ENCODE assay signal across 8 cellular contexts in the genomic region with DNA sequence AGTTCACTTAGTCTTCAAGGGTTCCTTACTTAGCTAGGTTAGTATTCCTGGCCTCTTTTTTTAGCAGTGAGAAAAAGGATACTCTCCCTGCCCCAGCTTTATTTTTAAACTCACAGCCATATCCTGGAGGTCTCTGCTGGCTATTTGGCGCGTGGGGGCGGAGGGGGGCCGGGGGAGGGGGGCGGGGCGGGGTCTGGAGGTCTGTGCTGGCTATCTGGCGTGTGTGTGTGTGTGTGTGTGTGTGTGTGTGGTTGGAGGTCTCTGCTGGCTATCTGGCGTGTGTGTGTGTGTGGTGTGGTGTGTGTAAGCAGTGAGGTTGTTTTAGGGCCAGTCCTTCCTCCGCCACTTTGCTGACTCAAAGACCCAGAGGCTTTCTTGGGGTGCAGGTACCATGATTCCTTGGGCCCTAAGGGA. TPM values are rescaled to one million over a fixed set of nuclear protein-coding genes. Genes with fewer than 3 reads are reported as not detected.
DNase-seq lines count a peak whose midpoint lies in the region; ATAC-seq and TF ChIP-seq lines count a peak whose summit lies in the region.

No MANE protein-coding gene starts in this region.

- H3K36me3 Mint-ChIP-seq in activated CD8-positive, alpha-beta T cell treated with anti-CD3 and anti-CD28 coated beads for 36 hours (ENCODE audit: low read depth), result no peaks in the 10 kb centered on the region

- 0 to 3% methylated on average over 8 to 9 of the region's 9 CpGs for WGBS in heart right ventricle, 2 donors

- ATAC-seq in activated CD8-positive, alpha-beta T cell treated with anti-CD3 and anti-CD28 coated beads for 36 hours, result no peak
- peak; percentile 16 to 81 (median 62) for ATAC-seq in heart right ventricle
- peak; percentile 16 for ATAC-seq in sciatic nerve

- POLR2A ChIA-PET in activated CD8-positive, alpha-beta T cell treated with anti-CD3 and anti-CD28 coated beads for 36 hours (lab: Charles Lee), result no interaction called here

- H3K27me3 ChIP-seq in heart right ventricle, result peaks cover 0 to 27% (median 0%) of the 10 kb centered on the region in 7 donors

- H3K4me1 ChIP-seq in heart right ventricle, result peaks cover 0 to 13% (median 4%) of the 10 kb centered on the region in 9 donors

- no peak for TF ChIP-seq CTCF in activated CD8-positive, alpha-beta T cell treated with anti-CD3 and anti-CD28 coated beads for 36 hours (IDR thresholded peaks at IDR 0.05)
- TF ChIP-seq CTCF in heart right ventricle (IDR thresholded peaks at IDR 0.05), result no peak

- peak overlapping the region; percentile 15 to 66 (median 54) for H3K4me3 ChIP-seq in heart right ventricle

- H3K4me3 Mint-ChIP-seq in activated CD8-positive, alpha-beta T cell treated with anti-CD3 and anti-CD28 coated beads for 36 hours, result peak overlapping the region; percentile 25

- intact Hi-C loops in activated CD8-positive, alpha-beta T cell treated with anti-CD3 and anti-CD28 coated beads for 36 hours (cut with micrococcal nuclease), result no loop called here
- intact Hi-C loops in heart right ventricle (cut with DNase I) (no loop called here), sciatic nerve (cut with DNase I) (no loop called here)

- H3K36me3 ChIP-seq in heart right ventricle, result no peaks in the 10 kb centered on the region

- no peaks in the 10 kb centered on the region for H3K9me3 Mint-ChIP-seq in activated CD8-positive, alpha-beta T cell treated with anti-CD3 and anti-CD28 coated beads for 36 hours

- CTCF ChIA-PET in activated CD8-positive, alpha-beta T cell treated with anti-CD3 and anti-CD28 coated beads for 36 hours (lab: Charles Lee), result no interaction called here

- H3K27me3 Mint-ChIP-seq in activated CD8-positive, alpha-beta T cell treated with anti-CD3 and anti-CD28 coated beads for 36 hours, result peaks cover 28% of the 10 kb centered on the region

- no peak overlapping the region for H3K27ac Mint-ChIP-seq in activated CD8-positive, alpha-beta T cell treated with anti-CD3 and anti-CD28 coated beads for 36 hours

- H3K27ac ChIP-seq in heart right ventricle, result peak overlapping the region; percentile 62 to 88 (median 80)

- H3K9me3 ChIP-seq in heart right ventricle, result no peaks in the 10 kb centered on the region

- DNase-seq in H4 (ENCODE audit: low spot score), result peak; percentile 42
- DNase-seq in activated CD8-positive, alpha-beta T cell treated with anti-CD3 and anti-CD28 coated beads for 36 hours, result no peak
- DNase-seq in heart right ventricle, result peak in 1 of 2 donors; percentile 12
- no peak for DNase-seq in sciatic nerve (ENCODE audit: low spot score)
- no peak for DNase-seq in SHP77 treated with DMSO at 0.1 percent for 48 hours (lab: John Stamatoyannopoulos, UW)
- DNase-seq in T1000 (lab: John Stamatoyannopoulos, UW), result no peak
- DNase-seq in RKO (ENCODE audit: low spot score), result no peak
- DNase-seq in cerebellar cortex (ENCODE audit: low spot score), result no peak

- peaks cover 3% of the 10 kb centered on the region for H3K4me1 Mint-ChIP-seq in activated CD8-positive, alpha-beta T cell treated with anti-CD3 and anti-CD28 coated beads for 36 hours (ENCODE audit: low read depth)

RNA-seq across cellular contexts. Expression of gene PLAAT1, which starts 0.6 kb away (rescaled TPM):
- 9.9 and 11.6 TPM in 2 replicates for total RNA-seq in H4 (2014; rRNA removed; shearing (Covaris generic))
- total RNA-seq in activated CD8-positive, alpha-beta T cell treated with anti-CD3 and anti-CD28 coated beads for 36 hours, result not detected
- 10 to 100 TPM in 2 of 10 donors, 1 to 10 TPM in 8; 4.5 to 11.3 (median 7.7) TPM for total RNA-seq in heart right ventricle
- 1 to 10 TPM; 1.0 to 7.0 TPM for polyA plus RNA-seq in heart right ventricle
- 0.98 TPM for total RNA-seq in sciatic nerve
